ENCODE assay signal across 8 cellular contexts in the genomic region with DNA sequence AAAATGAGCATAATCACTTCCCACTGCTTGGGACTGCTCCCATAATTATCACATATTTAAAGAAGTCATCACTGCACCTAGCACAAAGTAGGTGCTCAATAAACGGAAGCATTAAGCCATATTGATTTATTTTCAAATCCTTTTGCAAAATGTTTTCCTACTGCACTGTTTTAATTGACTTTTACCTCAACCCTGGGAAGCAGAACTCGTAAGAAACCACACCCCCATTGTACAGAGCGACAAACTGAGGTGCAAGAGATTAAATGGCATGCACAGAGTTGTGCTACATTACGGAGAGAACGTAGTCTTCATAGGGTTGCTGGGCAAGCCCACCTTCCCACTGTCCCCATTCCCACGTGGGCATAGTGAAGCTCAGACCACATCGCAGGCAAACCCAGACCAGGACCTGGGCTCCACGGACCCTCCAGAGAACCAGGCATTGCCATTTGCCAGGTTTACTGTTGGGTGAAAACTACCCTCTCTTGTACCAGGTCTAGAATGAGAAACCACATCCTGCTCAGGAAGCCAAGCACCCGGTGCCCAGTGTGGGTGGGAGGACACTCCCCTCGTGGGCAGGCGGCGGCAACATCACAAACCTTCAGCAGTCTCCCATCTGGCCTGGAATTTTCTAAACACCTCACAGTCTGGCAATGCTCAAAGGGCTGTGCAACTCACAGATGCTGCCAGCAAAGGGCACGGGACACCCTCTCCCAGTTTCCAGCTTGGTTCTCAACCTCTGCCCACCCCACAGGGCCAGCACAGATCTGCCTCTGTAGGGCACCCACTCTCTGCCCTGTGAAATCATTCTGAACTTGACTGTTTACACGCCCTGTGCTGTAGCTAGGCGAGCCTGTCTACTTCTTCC. TPM values are rescaled to one million over a fixed set of nuclear protein-coding genes. Genes with fewer than 3 reads are reported as not detected.
A peak's percentile ranks its signal among the peaks of the same experiment; 100 is the strongest.
DNase-seq lines count a peak whose midpoint lies in the region; ATAC-seq, FAIRE-seq and TF ChIP-seq lines count a peak whose summit lies in the region.

No MANE protein-coding gene starts in this region.

- in situ Hi-C loops in GM12878 (cut with MboI) = no loop called here

- no peaks in the 10 kb centered on the region for H3K9me3 Mint-ChIP-seq in naive B cell

- H3K9me3 ChIP-seq in SK-N-MC (ENCODE audit: low read depth, low read length) (no peaks in the 10 kb centered on the region), GM12878 (replicated peaks; ENCODE audit: control insufficient read depth, insufficient read depth, low read length) (no peaks in the 10 kb centered on the region), aorta (ENCODE audit: control insufficient read depth, low read length) (no peaks in the 10 kb centered on the region)

- H3K4me3 Mint-ChIP-seq in naive B cell = peak overlapping the region; percentile 42 to 96 (median 88)

- H3K4me1 Mint-ChIP-seq in naive B cell = peaks cover 67 to 86% (median 79%) of the 10 kb centered on the region in 3 donors

- no peak for TF ChIP-seq CTCF in AG10803 (conservative IDR thresholded peaks at IDR 0.05; ENCODE audit: low read length)
- no peak for TF ChIP-seq CTCF in GM12878 (IDR thresholded peaks at IDR 0.05 in 2 of 3, conservative IDR thresholded peaks at IDR 0.05 in 1 of 3; ENCODE audit: control insufficient read depth in 2 of 3, extremely low read depth in 1 of 3, insufficient read depth in 1 of 3, low read depth in 3 of 3, low read length in 3 of 3)

- H3K36me3 ChIP-seq in SK-N-MC (ENCODE audit: insufficient read depth, low read length) (no peaks in the 10 kb centered on the region), GM12878 (ENCODE audit: control insufficient read depth in 2 of 2, insufficient read depth in 2 of 2, low read length in 1 of 2) (no peaks in the 10 kb centered on the region), aorta (ENCODE audit: control insufficient read depth in 1 of 2, insufficient read depth in 2 of 2, low read length in 1 of 2) (no peaks in the 10 kb centered on the region)

- no peak for TF ChIP-seq EP300 in GM12878 (IDR thresholded peaks at IDR 0.05; ENCODE audit: borderline replicate concordance in 1 of 2, control insufficient read depth in 1 of 2, low read depth in 2 of 2, low read length in 2 of 2)

- no peak overlapping the region for H2AFZ ChIP-seq in GM12878 (ENCODE audit: control insufficient read depth, low read depth, low read length)

- H3K27ac Mint-ChIP-seq in naive B cell = peak overlapping the region; percentile 51 to 100 (median 89)

- peak; percentile 79 for DNase-seq in AG10803 (ENCODE audit: low read depth)
- no peak for DNase-seq in SK-N-MC (ENCODE audit: low read depth, low spot score)
- DNase-seq in GM12878 (ENCODE audit: low read depth, low spot score) = no peak
- DNase-seq in naive B cell = peak; percentile 58
- DNase-seq in aorta = peak; percentile 80 to 82
- DNase-seq in NCI-H69 (lab: John Stamatoyannopoulos, UW) = no peak

- FAIRE-seq in GM12878 (lab: Jason Lieb, UNC) = no peak

- no peak for TF ChIP-seq RAD21 in GM12878 (IDR thresholded peaks at IDR 0.05; ENCODE audit: insufficient read depth, low read depth, low read length)

- no peaks in the 10 kb centered on the region for H3K27me3 Mint-ChIP-seq in naive B cell

- no TSS peak for BruUV-seq in GM12878 (replicated peaks; lab: Mats Ljungman, UMichigan)

- 51% methylated on average over 15 of the region's 15 CpGs for WGBS in GM12878 (ENCODE audit: insufficient coverage, insufficient replicate concordance, low lambda C conversion rate, missing lambda C conversion rate)
- WGBS in aorta, 2 donors = 38 to 41% methylated on average over 15 of the region's 15 CpGs

- H3K36me3 Mint-ChIP-seq in naive B cell = no peaks in the 10 kb centered on the region

- intact Hi-C loops in GM12878 (cut with micrococcal nuclease; ENCODE audit: unreplicated experiment) = no loop called here
- intact Hi-C loops in aorta (cut with DNase I) = loop anchor here in 1 of 2 donors (2.0 kb wide), 1 partner anchor 21 kb away; no protein-coding TSS in a partner anchor

- H4K20me1 ChIP-seq in GM12878 (ENCODE audit: control insufficient read depth, insufficient read depth) = no peaks in the 10 kb centered on the region

- H3K4me2 ChIP-seq in GM12878 (ENCODE audit: control insufficient read depth, insufficient read depth) = peak overlapping the region; percentile 98; the same call in 1 of the 2 replicates

- peak overlapping the region; percentile 15 for H3K9ac ChIP-seq in SK-N-MC (ENCODE audit: insufficient read length)
- H3K9ac ChIP-seq in GM12878 (ENCODE audit: control insufficient read depth, insufficient read depth, low read length) = peak overlapping the region; percentile 4; the same call in 1 of the 2 replicates

- H3K4me3 ChIP-seq in AG10803 (ENCODE audit: low read length) (no peak overlapping the region), SK-N-MC (peak overlapping the region; percentile 63; the same call in 1 of the 2 replicates), GM12878 (no peak overlapping the region), aorta (ENCODE audit: low read length in 2 of 2) (no peak overlapping the region)

- H3K4me1 ChIP-seq in GM12878 (ENCODE audit: control insufficient read depth, insufficient read depth, low read length) (peaks cover 64% of the 10 kb centered on the region), aorta (ENCODE audit: control insufficient read depth in 1 of 2, insufficient read depth in 2 of 2, low read length in 2 of 2) (peaks cover 0 to 8% of the 10 kb centered on the region in 2 donors)

- CTCF ChIA-PET in GM12878 (lab: Yijun Ruan, JAX) = interaction anchor here (0.8 to 11.6 kb wide), 4 partner anchors 21 to 64 kb away, joined by 3 to 117 read pairs (median 30); a partner anchor contains a TSS

- SMC1A ChIA-PET in GM12878 (lab: Charles Lee; ENCODE audit: uncharacterized antibody, unreplicated experiment) = interaction anchor here (0.6 to 4.0 kb wide), 2 partner anchors 34 to 362 kb away, joined by 3 to 18 read pairs; no protein-coding TSS in a partner anchor

- H3K27ac ChIP-seq in SK-N-MC (peak overlapping the region; percentile 99), GM12878 (ENCODE audit: control insufficient read depth, insufficient read depth) (no peak overlapping the region), aorta (ENCODE audit: low read depth in 1 of 2, low read length in 2 of 2) (peak overlapping the region; percentile 67 to 97)

- ATAC-seq in GM12878 = no peak
- ATAC-seq in naive B cell (ENCODE audit: low read depth in 2 of 2) = no peak
- peak; percentile 23 for ATAC-seq in aorta (ENCODE audit: low FRiP score)
- ATAC-seq in GM19463 (IDR thresholded peaks at IDR 0.05; ENCODE audit: unreplicated experiment) = no peak
- ATAC-seq in GM19397 (IDR thresholded peaks at IDR 0.05; ENCODE audit: unreplicated experiment) = no peak

- POLR2A ChIA-PET in GM12878 (lab: Charles Lee) = interaction anchor here (1.4 kb wide), 1 partner anchor 33 kb away, joined by 3 read pairs; no protein-coding TSS in a partner anchor

- RAD21 ChIA-PET in GM12878 (lab: Charles Lee; ENCODE audit: unreplicated experiment) = no interaction called here

- TF ChIP-seq POLR2A in GM12878 (IDR thresholded peaks at IDR 0.05; ENCODE audit: low read depth, low read length) = no peak

- peaks cover 45% of the 10 kb centered on the region for H3K79me2 ChIP-seq in GM12878 (ENCODE audit: control insufficient read depth, insufficient read depth, low read length)

- H3K27me3 ChIP-seq in GM12878 (replicated peaks in 1 of 2; ENCODE audit: control insufficient read depth in 2 of 2, insufficient read depth in 2 of 2, low read length in 1 of 2) (no peaks in the 10 kb centered on the region), aorta (ENCODE audit: control insufficient read depth in 1 of 2, insufficient read depth in 2 of 2, low read length in 1 of 2) (no peaks in the 10 kb centered on the region)

RNA-seq across cellular contexts. Expression of a gene that starts 8.2 kb away (rescaled TPM):
- total RNA-seq in GM12878 (2013; cell fraction: nucleolus; rRNA removed) = 9.6 and 13.0 TPM in 2 replicates
- 15.0 and 16.0 TPM in 2 replicates for total RNA-seq in GM12878 (2014; rRNA removed)
- total RNA-seq in GM12878 (2014; rRNA removed; fragmentation: Illumina TruSeq; extraction: Trizol) = 7.7 and 8.1 TPM in 2 replicates
- total RNA-seq in GM12878 (2021) = 18.4 and 20.5 TPM in 2 replicates
- 3.6 TPM for polyA plus RNA-seq in GM12878 (2011; ENCODE audit: low read depth)
- polyA plus RNA-seq in GM12878 (2011; rRNA removed) = 2.7 and 5.7 TPM in 2 replicates
- 14.6 and 20.7 TPM in 2 replicates for polyA plus RNA-seq in GM12878 (2011; cell fraction: cytosol; rRNA removed)
- 10.7 and 12.4 TPM in 2 replicates for polyA plus RNA-seq in GM12878 (2011; cell fraction: nucleus; rRNA removed)
- polyA plus RNA-seq in GM12878 (2012) = 8.3 and 8.4 TPM in 2 replicates
- 8.6 and 9.1 TPM in 2 replicates for polyA plus RNA-seq in GM12878 (2014; fragmentation: Illumina TruSeq; extraction: Trizol)
- 1 to 10 TPM; 1.2 to 1.9 TPM for polyA plus RNA-seq in GM12878 (2014; fragmentation: Nextera tagmentation; extraction: Ambion mirVana)
- 11.1 and 14.9 TPM in 2 replicates for polyA plus RNA-seq in GM12878 (2014; rRNA removed)
- 1 to 10 TPM; 2.8 to 5.5 TPM for polyA plus RNA-seq in GM12878 (2016; fragmentation: Nextera tagmentation; extraction: Ambion mirVana)
- 10.1 and 13.3 TPM in 2 replicates for polyA minus RNA-seq in GM12878 (2011; rRNA and poly(A)+ RNA removed)
- polyA minus RNA-seq in GM12878 (2011; cell fraction: cytosol; rRNA and poly(A)+ RNA removed) = 5.2 and 7.2 TPM in 2 replicates
- polyA minus RNA-seq in GM12878 (2011; cell fraction: nucleus; rRNA and poly(A)+ RNA removed) = 1.3 and 3.7 TPM in 2 replicates
- 1 to 10 TPM in 4 of 6 donors, under 1 TPM in 2; 0.09 to 3.2 (median 1.4) TPM for polyA plus RNA-seq in naive B cell (ENCODE audit: low read depth in 6 of 6)
- total RNA-seq in aorta = 10 to 100 TPM; 21.5 to 34.7 TPM
- 1 to 10 TPM; 3.9 to 5.4 TPM for polyA plus RNA-seq in aorta

RNA-seq across cellular contexts. Expression of a gene that starts 45.9 kb away (rescaled TPM):
- total RNA-seq in GM12878 (2013; cell fraction: nucleolus; rRNA removed) = 4.4 and 6.2 TPM in 2 replicates
- 12.2 and 15.0 TPM in 2 replicates for total RNA-seq in GM12878 (2014; rRNA removed)
- total RNA-seq in GM12878 (2014; rRNA removed; fragmentation: Illumina TruSeq; extraction: Trizol) = 5.0 and 6.6 TPM in 2 replicates
- 13.1 and 13.8 TPM in 2 replicates for total RNA-seq in GM12878 (2021)
- polyA plus RNA-seq in GM12878 (2011; ENCODE audit: low read depth) = 3.3 TPM
- 5.8 and 17.5 TPM in 2 replicates for polyA plus RNA-seq in GM12878 (2011; rRNA removed)
- 21.8 and 36.4 TPM in 2 replicates for polyA plus RNA-seq in GM12878 (2011; cell fraction: cytosol; rRNA removed)
- 39.4 and 47.2 TPM in 2 replicates for polyA plus RNA-seq in GM12878 (2011; cell fraction: nucleus; rRNA removed)
- polyA plus RNA-seq in GM12878 (2012) = 7.6 and 8.0 TPM in 2 replicates
- polyA plus RNA-seq in GM12878 (2014; fragmentation: Illumina TruSeq; extraction: Trizol) = 1.6 and 5.9 TPM in 2 replicates
- polyA plus RNA-seq in GM12878 (2014; fragmentation: Nextera tagmentation; extraction: Ambion mirVana) = under 1 TPM; 0.06 to 0.53 TPM
- 14.0 and 21.6 TPM in 2 replicates for polyA plus RNA-seq in GM12878 (2014; rRNA removed)
- polyA plus RNA-seq in GM12878 (2016; fragmentation: Nextera tagmentation; extraction: Ambion mirVana) = 10 to 100 TPM; 24.3 to 25.5 TPM
- polyA minus RNA-seq in GM12878 (2011; rRNA and poly(A)+ RNA removed) = 7.2 and 16.3 TPM in 2 replicates
- 6.3 and 7.8 TPM in 2 replicates for polyA minus RNA-seq in GM12878 (2011; cell fraction: cytosol; rRNA and poly(A)+ RNA removed)
- polyA minus RNA-seq in GM12878 (2011; cell fraction: nucleus; rRNA and poly(A)+ RNA removed) = 6.4 and 14.3 TPM in 2 replicates
- 1 to 10 TPM in 4 of 6 donors, under 1 TPM in 2; 0.96 to 6.7 (median 1.1) TPM for polyA plus RNA-seq in naive B cell (ENCODE audit: low read depth in 6 of 6)
- 10 to 100 TPM in 1 of 2 donors, 1 to 10 TPM in 1; 9.3 to 12.7 TPM for total RNA-seq in aorta
- polyA plus RNA-seq in aorta = 1 to 10 TPM; 4.8 to 9.8 TPM

Comparison
In these comparisons a context has a peak if more than half of its experiments do, and no peak if none do; other contexts are left out.
1. DNase-seq: peak in AG10803 (single experiment), naive B cell (single experiment) and aorta (2 of 2); none in SK-N-MC (single experiment), GM12878 (single experiment) and NCI-H69 (single experiment).